ENCODE assay signal across 14 cellular contexts in genomic region chr20:62045529-62046277, GRCh38.
"Had no signal": no experiment of that assay in that cellular context is flagged by ENCODE, and none has a peak within 500 bp of the region (broad histone marks: within the 10 kb centered on the region; RNA-seq: fewer than 3 reads in every experiment).

No MANE protein-coding gene starts in this region.

- DNase-seq: activated CD4-positive, alpha-beta T cell treated with anti-CD3 and anti-CD28 coated beads for 1 hour; activated CD4-positive, alpha-beta T cell treated with anti-CD3 and anti-CD28 coated beads, Interleukin-2, amount 50 U/mL, for 48 hours; activated CD8-positive, alpha-beta memory T cell treated with anti-CD3 and anti-CD28 coated beads, Interleukin-2, amount 10 ng/mL, durations not matched to agents 7 days and 5 days; activated gamma-delta T cell treated with Interleukin-2 at 50 U/mL for 16 hours; activated naive CD8-positive, alpha-beta T cell treated with anti-CD3 and anti-CD28 coated beads for 36 hours; activated T-cell treated with anti-CD3 and anti-CD28 coated beads, Interleukin-2, amount 50 U/mL, for 48 hours; anterior cingulate cortex; gastrocnemius medialis; stimulated activated CD4-positive, alpha-beta T cell treated with anti-CD3 and anti-CD28 coated beads, Interleukin-15, amount 100 ng/mL, for 24 hours; uterus had no signal

- H3K27me3 ChIP-seq: breast epithelium, gastrocnemius medialis, heart right ventricle, pancreas, uterus had no signal

- FAIRE-seq: keratinocyte, pancreas had no signal

- H3K4me3 ChIP-seq: breast epithelium, gastrocnemius medialis, heart right ventricle, pancreas, uterus had no signal

- H3K4me1 ChIP-seq: breast epithelium, uterus had no signal

- H3K36me3 ChIP-seq: breast epithelium, gastrocnemius medialis, heart right ventricle, pancreas, uterus had no signal

- H3K9me3 ChIP-seq: breast epithelium, gastrocnemius medialis, heart right ventricle, pancreas, uterus had no signal

- ATAC-seq: activated CD8-positive, alpha-beta memory T cell treated with anti-CD3 and anti-CD28 coated beads, Interleukin-2, amount 10 ng/mL, durations not matched to agents 7 days and 5 days; gastrocnemius medialis; heart right ventricle; pancreas had no signal

- H3K27ac ChIP-seq: breast epithelium, gastrocnemius medialis, heart right ventricle, pancreas, uterus had no signal
